In genomic region chr1:198290089-198290683, GRCh38 we compare ENCODE assay signal across 18 cellular contexts.
"Had no signal": no experiment of that assay in that cellular context is flagged by ENCODE, and none has a peak within 500 bp of the region (broad histone marks: within the 10 kb centered on the region; RNA-seq: fewer than 3 reads in every experiment).

No MANE protein-coding gene starts in this region.

- H3K9me3 ChIP-seq: upper lobe of right lung had no signal

- H3K4me1 ChIP-seq: parathyroid adenoma had no signal

- H2AFZ ChIP-seq: parathyroid adenoma had no signal

- DNase-seq: activated CD4-positive, alpha-beta T cell treated with anti-CD3 and anti-CD28 coated beads, Interleukin-2, amount 50 U/mL, for 4 hours; activated gamma-delta T cell; caudate nucleus; dorsolateral prefrontal cortex; foreskin melanocyte; glutamatergic neuron; hypothalamus; kidney; mammary epithelial cell; naive thymus-derived CD8-positive, alpha-beta T cell; stimulated activated CD4-positive, alpha-beta T cell treated with anti-CD3 and anti-CD28 coated beads, Interleukin-1b, Interleukin-23, amount 100 ng/mL, for 48 hours; stimulated activated CD8-positive, alpha-beta memory T cell treated with anti-CD3 and anti-CD28 coated beads, Interleukin-4, amount 100 ng/mL, for 48 hours; stimulated activated naive CD4-positive, alpha-beta T cell; upper lobe of right lung had no signal

- H3K27ac ChIP-seq: dorsolateral prefrontal cortex, epithelial cell of prostate, parathyroid adenoma, upper lobe of right lung had no signal

- H3K4me3 ChIP-seq: dorsolateral prefrontal cortex, upper lobe of right lung had no signal

- ATAC-seq: left lobe of liver; naive thymus-derived CD8-positive, alpha-beta T cell; sciatic nerve; upper lobe of right lung had no signal

- H3K79me2 ChIP-seq: parathyroid adenoma had no signal

- H3K9ac ChIP-seq: parathyroid adenoma had no signal

- H3K27me3 ChIP-seq: dorsolateral prefrontal cortex, upper lobe of right lung had no signal
